In genomic region chr14:99910337-99911268, GRCh38 we compare ENCODE assay signal across 1 cellular context.
TF ChIP-seq lines count a peak whose summit lies in the region.

No MANE protein-coding gene starts in this region.

TF ChIP-seq in A549, 52 proteins besides CTCF, POLR2A, EP300 and RAD21 (continued from another document):
- peak in 1 of 2 experiments; percentile 17; a peak in 1 of 4 replicates for TF ChIP-seq CEBPB (IDR thresholded peaks at IDR 0.05)
- TF ChIP-seq MYC (IDR thresholded peaks at IDR 0.05; ENCODE audit: borderline replicate concordance, low read length): no peak
- TF ChIP-seq PHF8 (IDR thresholded peaks at IDR 0.05; ENCODE audit: borderline replicate concordance, low read depth): no peak
- no peak for TF ChIP-seq FOSB (CRISPR knock-in tag; IDR thresholded peaks at IDR 0.05)
TF ChIP-seq in A549: peak in this region for 7.
